Comparison of ENCODE assay signal across 24 cellular contexts in the genomic region with DNA sequence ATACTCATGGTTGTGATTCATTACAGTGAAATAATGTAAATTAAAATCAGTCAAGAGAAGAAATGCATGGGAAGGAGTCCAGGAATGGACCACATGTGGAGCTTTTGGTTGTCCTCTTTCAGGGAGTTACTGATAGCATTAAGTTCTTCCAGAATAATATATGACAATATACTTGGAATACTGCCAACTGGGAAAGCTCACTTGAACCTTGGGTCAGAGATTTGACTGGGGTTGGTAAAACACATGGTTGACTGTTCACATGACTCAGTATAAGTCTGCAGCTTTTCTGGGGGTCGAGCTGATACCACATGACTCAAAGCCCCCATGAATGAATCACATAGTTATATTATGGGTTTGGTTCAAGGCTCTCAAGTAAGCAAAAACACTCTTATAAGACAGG.
DNase-seq lines count a peak whose midpoint lies in the region; ATAC-seq, FAIRE-seq and TF ChIP-seq lines count a peak whose summit lies in the region.
"Had no signal": no experiment of that assay in that cellular context is flagged by ENCODE, and none has a peak within 500 bp of the region (broad histone marks: within the 10 kb centered on the region; RNA-seq: fewer than 3 reads in every experiment).

No MANE protein-coding gene starts in this region.

- no peaks in the 10 kb centered on the region for H3K9me2 ChIP-seq in PC-3 (replicated peaks; ENCODE audit: low read length)

- H3K9me1 ChIP-seq in endothelial cell of umbilical vein (replicated peaks; ENCODE audit: control insufficient read depth, extremely low read depth, insufficient read depth, low read length), result no peaks in the 10 kb centered on the region

- POLR2A ChIA-PET in AG04449 (lab: Yijun Ruan, JAX) (interaction anchor here (0.6 kb wide), 1 partner anchor 16 kb away, joined by 3 read pairs; no protein-coding TSS in a partner anchor), PC-3 (lab: Charles Lee; ENCODE audit: unreplicated experiment) (no interaction called here), endothelial cell of umbilical vein (lab: Charles Lee) (no interaction called here)

- no peak for ATAC-seq in PC-3
- no peak for ATAC-seq in HG02973 (IDR thresholded peaks at IDR 0.05; ENCODE audit: unreplicated experiment)
- ATAC-seq: activated CD8-positive, alpha-beta T cell treated with anti-CD3 and anti-CD28 coated beads, Interleukin-2, amount 10 ng/mL, durations not matched to agents 7 days and 5 days; activated T-cell treated with anti-CD3 and anti-CD28 coated beads, Interleukin-2, amount 50 U/mL, for 72 hours; GM23338 had no signal

- H4K20me1 ChIP-seq in PC-3 (ENCODE audit: low read length), result no peaks in the 10 kb centered on the region
- no peaks in the 10 kb centered on the region for H4K20me1 ChIP-seq in endothelial cell of umbilical vein (replicated peaks; ENCODE audit: control insufficient read depth, extremely low read depth, insufficient read depth, low read length)

- TF ChIP-seq POLR2A in endothelial cell of umbilical vein (IDR thresholded peaks at IDR 0.05; ENCODE audit: low read depth, low read length), result no peak

- TF ChIP-seq CTCF in AG04449 (IDR thresholded peaks at IDR 0.05; ENCODE audit: insufficient read depth, low read length, missing control alignments) (no peak), PC-3 (conservative IDR thresholded peaks at IDR 0.05; ENCODE audit: low read depth, low read length) (no peak), endothelial cell of umbilical vein (IDR thresholded peaks at IDR 0.05; ENCODE audit: extremely low read depth in 1 of 2, insufficient read depth in 1 of 2, low read depth in 1 of 2, low read length in 2 of 2) (no peak)

- dilution Hi-C loops in endothelial cell of umbilical vein (cut with MboI; ENCODE audit: extremely low pct_ligation_motif_present, low sequenced_read_pairs), result no loop called here

- H3K9ac ChIP-seq in PC-3 (ENCODE audit: low read length) (no peak overlapping the region), endothelial cell of umbilical vein (replicated peaks; ENCODE audit: extremely low read depth, insufficient read depth, low read length) (no peak overlapping the region)
- H3K9ac ChIP-seq: parathyroid adenoma had no signal

- no peak overlapping the region for H3K4me2 ChIP-seq in PC-3 (ENCODE audit: low read length)
- H3K4me2 ChIP-seq in endothelial cell of umbilical vein (ENCODE audit: insufficient read depth, low read length), result no peak overlapping the region
- H3K4me2 ChIP-seq: GM23338, PC-9 had no signal

- H2AFZ ChIP-seq in PC-3 (ENCODE audit: low read length) (no peak overlapping the region), endothelial cell of umbilical vein (ENCODE audit: low read depth, low read length) (no peak overlapping the region)
- H2AFZ ChIP-seq: GM23338, parathyroid adenoma, PC-9 had no signal

- BruUV-seq in PC-3 (replicated peaks; lab: Mats Ljungman, UMichigan) (no TSS peak), endothelial cell of umbilical vein (replicated peaks; lab: Mats Ljungman, UMichigan) (no TSS peak)

- no peak for FAIRE-seq in endothelial cell of umbilical vein (lab: Jason Lieb, UNC)
- FAIRE-seq: A204.1 had no signal

- H3K27ac ChIP-seq in PC-3 (ENCODE audit: low read length) (no peak overlapping the region), endothelial cell of umbilical vein (ENCODE audit: insufficient read depth, low read depth, low read length) (no peak overlapping the region)
- H3K27ac ChIP-seq: C4-2B, cardiac muscle cell, parathyroid adenoma, PC-9, SJSA1 had no signal

- no peaks in the 10 kb centered on the region for H3K36me3 ChIP-seq in PC-3 (ENCODE audit: low read depth, low read length)
- no peaks in the 10 kb centered on the region for H3K36me3 ChIP-seq in endothelial cell of umbilical vein (ENCODE audit: control insufficient read depth in 2 of 2, extremely low read depth in 1 of 2, insufficient read depth in 2 of 2, low read length in 2 of 2)
- H3K36me3 ChIP-seq: cardiac muscle cell, SJSA1 had no signal

- CTCF ChIA-PET in AG04449 (lab: Yijun Ruan, JAX) (interaction anchor here (1.2 kb wide), 1 partner anchor 10 kb away, joined by 3 read pairs; no protein-coding TSS in a partner anchor), PC-3 (lab: Charles Lee) (no interaction called here), endothelial cell of umbilical vein (lab: Charles Lee) (no interaction called here)

- no peak overlapping the region for H3K4me3 ChIP-seq in AG04449 (ENCODE audit: low read depth, low read length)
- H3K4me3 ChIP-seq in PC-3 (ENCODE audit: low read length), result no peak overlapping the region
- no peak overlapping the region for H3K4me3 ChIP-seq in endothelial cell of umbilical vein (replicated peaks in 1 of 3; ENCODE audit: insufficient read depth in 1 of 3, low read depth in 1 of 3, low read length in 3 of 3)
- H3K4me3 ChIP-seq: cardiac muscle cell, GM23338, PC-9, SJSA1 had no signal

- DNase-seq in AG04449 (ENCODE audit: low read depth, low spot score), result peak; percentile 44
- peak; percentile 10 for DNase-seq in PC-3
- peak; percentile 82 for DNase-seq in endothelial cell of umbilical vein (ENCODE audit: low read depth, low spot score)
- peak; percentile 78 for DNase-seq in kidney tubule cell (ENCODE audit: low spot score)
- no peak for DNase-seq in NCI-H1694 (lab: John Stamatoyannopoulos, UW)
- DNase-seq in hippocampal formation (lab: John Stamatoyannopoulos, UW), result no peak
- no peak for DNase-seq in NCI-H748 treated with DMSO at 0.1 percent for 48 hours (lab: John Stamatoyannopoulos, UW)
- DNase-seq: activated CD8-positive, alpha-beta T cell treated with anti-CD3 and anti-CD28 coated beads, Interleukin-2, amount 10 ng/mL, durations not matched to agents 7 days and 5 days; activated T-cell treated with anti-CD3 and anti-CD28 coated beads, Interleukin-2, amount 50 U/mL, for 72 hours; GDM1; head of caudate nucleus; immature natural killer cell; mammary epithelial cell; naive B cell; NCI-H1436 treated with DMSO at 0.1 percent for 48 hours; PC-9; stimulated activated CD4-positive, alpha-beta T cell treated with anti-CD3 and anti-CD28 coated beads, Interleukin-2, amount 100 ng/mL, for 48 hours had no signal

- H3K27me3 ChIP-seq in PC-3 (ENCODE audit: low read length) (no peaks in the 10 kb centered on the region), endothelial cell of umbilical vein (ENCODE audit: control insufficient read depth in 2 of 2, insufficient read depth in 2 of 2, low read length in 2 of 2) (no peaks in the 10 kb centered on the region)
- H3K27me3 ChIP-seq: cardiac muscle cell, SJSA1 had no signal

- H3K4me1 ChIP-seq in PC-3 (ENCODE audit: insufficient read depth, low read length) (no peaks in the 10 kb centered on the region), endothelial cell of umbilical vein (ENCODE audit: control insufficient read depth, extremely low read depth, insufficient read depth, low read length) (peaks cover 7% of the 10 kb centered on the region)
- H3K4me1 ChIP-seq: parathyroid adenoma had no signal

- no peaks in the 10 kb centered on the region for H3F3A ChIP-seq in PC-3 (ENCODE audit: low read length, unreplicated experiment)

- H3K9me3 ChIP-seq in PC-3 (ENCODE audit: low read length) (no peaks in the 10 kb centered on the region), endothelial cell of umbilical vein (replicated peaks; ENCODE audit: control insufficient read depth, insufficient read depth, low read length) (no peaks in the 10 kb centered on the region)
- H3K9me3 ChIP-seq: SJSA1 had no signal

- no peaks in the 10 kb centered on the region for H3K79me2 ChIP-seq in PC-3 (ENCODE audit: low read length)
- H3K79me2 ChIP-seq in endothelial cell of umbilical vein (ENCODE audit: control insufficient read depth, insufficient read depth, low read length), result no peaks in the 10 kb centered on the region
- H3K79me2 ChIP-seq: parathyroid adenoma had no signal

- intact Hi-C loops in PC-3 (cut with micrococcal nuclease), result no loop called here
- intact Hi-C loops in endothelial cell of umbilical vein (cut with micrococcal nuclease), result no loop called here

TF ChIP-seq in endothelial cell of umbilical vein, 7 proteins besides CTCF, POLR2A, EP300 and RAD21:
- TF ChIP-seq, protein P1, sequence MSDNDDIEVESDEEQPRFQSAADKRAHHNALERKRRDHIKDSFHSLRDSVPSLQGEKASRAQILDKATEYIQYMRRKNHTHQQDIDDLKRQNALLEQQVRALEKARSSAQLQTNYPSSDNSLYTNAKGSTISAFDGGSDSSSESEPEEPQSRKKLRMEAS (IDR thresholded peaks at IDR 0.05; ENCODE audit: insufficient read depth, insufficient read length), result no peak
- TF ChIP-seq JUN (IDR thresholded peaks at IDR 0.05; ENCODE audit: borderline replicate concordance, insufficient read depth, insufficient read length, low read depth) (peak; percentile 55), FOS (IDR thresholded peaks at IDR 0.05; ENCODE audit: borderline replicate concordance, insufficient read depth, low read length) (peak; percentile 88), MYC (IDR thresholded peaks at IDR 0.05; ENCODE audit: low read depth, low read length) (no peak), GATA2 (IDR thresholded peaks at IDR 0.05; ENCODE audit: insufficient read depth, insufficient read length, low read depth, low read length) (peak; percentile 82), POLR2AphosphoS5 (IDR thresholded peaks at IDR 0.05; ENCODE audit: insufficient read depth, low read depth, low read length) (peak; percentile 44)

Comparison
In these comparisons a context has a peak if more than half of its experiments do, and no peak if none do; other contexts are left out.
1. DNase-seq: peak in AG04449 (single experiment), PC-3 (single experiment), endothelial cell of umbilical vein (single experiment) and kidney tubule cell (single experiment); none in NCI-H1694 (single experiment), hippocampal formation (0 of 2) and NCI-H748 treated with DMSO at 0.1 percent for 48 hours (single experiment).